ENCODE assay signal across 23 cellular contexts in genomic region chr1:165315481-165315880, GRCh38. TPM values are rescaled to one million over a fixed set of nuclear protein-coding genes. Genes with fewer than 3 reads are reported as not detected.
DNase-seq lines count a peak whose midpoint lies in the region; ATAC-seq and TF ChIP-seq lines count a peak whose summit lies in the region.
"Had no signal": no experiment of that assay in that cellular context is flagged by ENCODE, and none has a peak within 500 bp of the region (broad histone marks: within the 10 kb centered on the region; RNA-seq: fewer than 3 reads in every experiment).

No MANE protein-coding gene starts in this region.

- no peak overlapping the region for H3K27ac Mint-ChIP-seq in osteocyte (ENCODE audit: unreplicated experiment)
- H3K27ac Mint-ChIP-seq: CD14-positive monocyte; CD4-positive, alpha-beta T cell; CD8-positive, alpha-beta memory T cell had no signal

- H3K4me1 Mint-ChIP-seq in osteocyte (ENCODE audit: unreplicated experiment), result no peaks in the 10 kb centered on the region
- H3K4me1 Mint-ChIP-seq: CD14-positive monocyte; CD8-positive, alpha-beta memory T cell had no signal

- peaks cover 0 to 2% of the 10 kb centered on the region in 2 donors for H3K9me3 ChIP-seq in neuronal stem cell (replicated peaks in 1 of 2; ENCODE audit: control insufficient read depth in 2 of 2, insufficient read depth in 1 of 2, low read depth in 1 of 2, low read length in 2 of 2)
- H3K9me3 ChIP-seq: A549, BE2C had no signal

- DNase-seq in Daoy (ENCODE audit: low read depth) (peak; percentile 58), NB4 (ENCODE audit: low read depth) (peak; percentile 6), osteocyte (ENCODE audit: extremely low spot score, unreplicated experiment) (peak; percentile 13), KBM-7 (no peak), neuronal stem cell (ENCODE audit: low spot score) (no peak)
- no peak for DNase-seq in stimulated activated CD4-positive, alpha-beta T cell treated with anti-CD3 and anti-CD28 coated beads, Interleukin-15, amount 100 ng/mL, for 24 hours
- DNase-seq: 8988T; ACHN; AML-193; BE2C; CD4-positive, alpha-beta T cell; CD8-positive, alpha-beta memory T cell; DMS 273 treated with DMSO at 0.1 percent for 48 hours; DMS79; H7; HCEC 1CT had no signal

- H2BK120ac ChIP-seq in neuronal stem cell (ENCODE audit: low read depth, low read length), result no peak overlapping the region

- no peak overlapping the region for H3K9ac ChIP-seq in neuronal stem cell (ENCODE audit: low read depth, low read length, poor library complexity)
- H3K9ac ChIP-seq: BLaER1 treated with 17β-estradiol and CSF1 and Interleukin-3, amounts not matched to agents 10 nM and 100 nM had no signal

- H2AFZ ChIP-seq in neuronal stem cell (ENCODE audit: low read length), result no peak overlapping the region

- no peak overlapping the region for H3K18ac ChIP-seq in neuronal stem cell (ENCODE audit: low read length)

- peaks cover 0 to 8% of the 10 kb centered on the region in 2 donors for H3K4me1 ChIP-seq in neuronal stem cell (ENCODE audit: control insufficient read depth in 2 of 2, insufficient read depth in 1 of 2, low read depth in 1 of 2, low read length in 2 of 2)
- H3K4me1 ChIP-seq: A549; BE2C; BLaER1 treated with 17β-estradiol and CSF1 and Interleukin-3, amounts not matched to agents 10 nM and 100 nM had no signal

- H2BK12ac ChIP-seq in neuronal stem cell (ENCODE audit: low read length), result no peak overlapping the region

- H3K4me3 ChIP-seq in NB4 (ENCODE audit: low read depth, low read length) (no peak overlapping the region), neuronal stem cell (ENCODE audit: low read length in 2 of 2) (no peak overlapping the region)
- H3K4me3 ChIP-seq: A549; BLaER1 treated with 17β-estradiol and CSF1 and Interleukin-3, amounts not matched to agents 10 nM and 100 nM; GM12878 had no signal

- H3K27me3 Mint-ChIP-seq in osteocyte (ENCODE audit: unreplicated experiment), result peaks cover 8% of the 10 kb centered on the region

- no peak overlapping the region for H3K23ac ChIP-seq in neuronal stem cell (ENCODE audit: low read depth, low read length, poor library complexity)

- no peak overlapping the region for H4K91ac ChIP-seq in neuronal stem cell (ENCODE audit: low read depth, low read length, poor library complexity)

- ATAC-seq in GM18498 (IDR thresholded peaks at IDR 0.05; ENCODE audit: unreplicated experiment), result no peak
- ATAC-seq: A549, GM12878 had no signal

- H3K4ac ChIP-seq in neuronal stem cell (ENCODE audit: low read length), result no peak overlapping the region

- no CpG with 5 or more reads among the region's 3 CpGs for WGBS in neuronal stem cell (ENCODE audit: extremely low coverage in 2 of 2, insufficient read length in 2 of 2, insufficient replicate concordance in 1 of 2), 2 donors

- H4K8ac ChIP-seq in neuronal stem cell (ENCODE audit: low read depth, low read length), result no peak overlapping the region

- no peaks in the 10 kb centered on the region for H3K9me3 Mint-ChIP-seq in osteocyte (ENCODE audit: unreplicated experiment)
- H3K9me3 Mint-ChIP-seq: CD4-positive, alpha-beta T cell had no signal

- peak overlapping the region; percentile 89; the same call in 1 of the 2 replicates for H3K27ac ChIP-seq in VCaP
- H3K27ac ChIP-seq in neuronal stem cell (replicated peaks; ENCODE audit: low read length), result no peak overlapping the region
- H3K27ac ChIP-seq: A549; BLaER1 treated with 17β-estradiol and CSF1 and Interleukin-3, amounts not matched to agents 10 nM and 100 nM had no signal

- no peaks in the 10 kb centered on the region for H3K36me3 ChIP-seq in neuronal stem cell (replicated peaks in 1 of 2; ENCODE audit: control insufficient read depth in 2 of 2, insufficient read depth in 2 of 2, low read length in 2 of 2)
- H3K36me3 ChIP-seq: BE2C; BLaER1 treated with 17β-estradiol and CSF1 and Interleukin-3, amounts not matched to agents 10 nM and 100 nM had no signal

- H3K27me3 ChIP-seq in neuronal stem cell (ENCODE audit: control insufficient read depth in 3 of 3, insufficient read depth in 3 of 3, low read depth in 1 of 3, low read length in 3 of 3), result no peaks in the 10 kb centered on the region
- H3K27me3 ChIP-seq: BE2C; BLaER1 treated with 17β-estradiol and CSF1 and Interleukin-3, amounts not matched to agents 10 nM and 100 nM had no signal

- no peak for TF ChIP-seq POLR2A in NB4 (IDR thresholded peaks at IDR 0.05; ENCODE audit: extremely low read depth, insufficient read length)

- no peak overlapping the region for H2AK5ac ChIP-seq in neuronal stem cell (ENCODE audit: low read depth, low read length)

- TF ChIP-seq CTCF in NB4 (IDR thresholded peaks at IDR 0.05; ENCODE audit: low read depth, low read length) (no peak), VCaP (conservative IDR thresholded peaks at IDR 0.05) (no peak), osteocyte (IDR thresholded peaks at IDR 0.05) (no peak)

- H3K4me3 Mint-ChIP-seq in osteocyte (ENCODE audit: unreplicated experiment), result no peak overlapping the region
- H3K4me3 Mint-ChIP-seq: CD14-positive monocyte; CD4-positive, alpha-beta T cell; CD8-positive, alpha-beta memory T cell had no signal

- no peaks in the 10 kb centered on the region for H3K79me1 ChIP-seq in neuronal stem cell (ENCODE audit: low read depth, low read length)

- H3K4me2 ChIP-seq in neuronal stem cell (ENCODE audit: insufficient read depth, low read length, poor library complexity, severe bottlenecking), result no peak overlapping the region
- H3K4me2 ChIP-seq: A549; BLaER1 treated with 17β-estradiol and CSF1 and Interleukin-3, amounts not matched to agents 10 nM and 100 nM had no signal

- H3K36me3 Mint-ChIP-seq in osteocyte (ENCODE audit: unreplicated experiment), result no peaks in the 10 kb centered on the region
- H3K36me3 Mint-ChIP-seq: CD14-positive monocyte had no signal

- H3K14ac ChIP-seq in neuronal stem cell (ENCODE audit: low read length), result no peak overlapping the region

- no peak overlapping the region for H2BK5ac ChIP-seq in neuronal stem cell (ENCODE audit: low read length)

- H2BK15ac ChIP-seq in neuronal stem cell (ENCODE audit: low read length), result no peak overlapping the region

- in situ Hi-C loops in KBM-7 (cut with MboI; ENCODE audit: low pct_unique_long_range_greater_than_20kb, low sequenced_read_pairs), result no loop called here

RNA-seq across cellular contexts. Expression of gene LMX1A, which starts 41.0 kb away (rescaled TPM):
- total RNA-seq in Daoy (2014; rRNA removed; shearing (Covaris generic)), result not detected in 2 replicates
- total RNA-seq in osteocyte, result not detected in 2 replicates
- polyA plus RNA-seq in neuronal stem cell (2013, experiment 1 of 2), result 0.03 TPM
- polyA plus RNA-seq in neuronal stem cell (2013, experiment 2 of 2), result 0.07 TPM
- total RNA-seq: CD4-positive, alpha-beta T cell; CD8-positive, alpha-beta memory T cell; GM12878; H1 had no signal
- polyA plus RNA-seq: A549; CD14-positive monocyte; CD8-positive, alpha-beta memory T cell; GM12878; H1 had no signal

Comparison
In these comparisons a context has a peak if more than half of its experiments do, and no peak if none do; other contexts are left out.
1. DNase-seq: peak in Daoy (single experiment), NB4 (single experiment) and osteocyte (single experiment); none in stimulated activated CD4-positive, alpha-beta T cell treated with anti-CD3 and anti-CD28 coated beads, Interleukin-15, amount 100 ng/mL, for 24 hours (single experiment), KBM-7 (single experiment) and neuronal stem cell (single experiment).